In the genomic region with DNA sequence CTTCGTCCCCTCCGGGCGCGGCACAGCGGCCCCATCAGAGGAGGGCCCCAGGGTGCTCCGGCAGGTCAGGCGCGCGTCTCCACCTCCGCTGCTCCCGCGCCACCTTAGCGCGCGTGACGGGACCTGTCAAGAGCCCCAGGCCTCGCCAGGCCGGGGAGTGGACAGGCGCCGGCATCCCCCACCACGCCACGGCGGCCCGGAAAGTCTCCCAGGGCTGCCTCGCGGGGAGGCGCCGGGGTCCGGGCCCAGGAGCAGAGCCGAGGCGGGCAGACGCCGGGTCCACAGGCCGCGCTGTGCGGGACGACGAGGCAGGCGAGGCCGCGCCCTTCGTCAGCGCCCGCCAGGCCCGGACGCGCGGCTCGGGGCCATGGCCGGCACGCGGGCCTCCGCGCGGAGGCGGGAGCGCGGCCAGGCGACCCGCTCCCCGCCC, we compare ENCODE assay signal across 8 cellular contexts. TPM values are rescaled to one million over a fixed set of nuclear protein-coding genes. Genes with fewer than 3 reads are reported as not detected.
DNase-seq lines count a peak whose midpoint lies in the region; ATAC-seq and TF ChIP-seq lines count a peak whose summit lies in the region.

No MANE protein-coding gene starts in this region.

- peaks cover 5 to 57% (median 13%) of the 10 kb centered on the region in 3 donors for H3K4me1 ChIP-seq in gastroesophageal sphincter
- peaks cover 0 to 3% of the 10 kb centered on the region in 2 donors for H3K4me1 ChIP-seq in uterus

- ATAC-seq in GM18499 (IDR thresholded peaks at IDR 0.05; ENCODE audit: insufficient read depth, unreplicated experiment) = peak; percentile 8
- peak; percentile 45 for ATAC-seq in activated T-helper 17 cell treated with anti-CD3 and anti-CD28 coated beads, Interleukin-2, amount 50 U/mL, for 72 hours (replicated peaks)
- peak; percentile 56 for ATAC-seq in gastroesophageal sphincter
- peak; percentile 33 for ATAC-seq in omental fat pad (ENCODE audit: low FRiP score)

- H3K4me3 Mint-ChIP-seq in activated T-helper 17 cell treated with anti-CD3 and anti-CD28 coated beads, Interleukin-2, amount 50 U/mL, for 72 hours = peak overlapping the region; percentile 87

- no peak for TF ChIP-seq EP300 in gastroesophageal sphincter (IDR thresholded peaks at IDR 0.05)

- peaks cover 30% of the 10 kb centered on the region for H3K4me1 Mint-ChIP-seq in activated T-helper 17 cell treated with anti-CD3 and anti-CD28 coated beads, Interleukin-2, amount 50 U/mL, for 72 hours

- POLR2A ChIA-PET in HEK293T (lab: Yijun Ruan, JAX) = interaction anchor here (1.2 kb wide), 1 partner anchor 138 kb away, joined by 3 read pairs; no protein-coding TSS in a partner anchor

- TF ChIP-seq CTCF in gastroesophageal sphincter (IDR thresholded peaks at IDR 0.05) (peak in 1 of 4 experiments; percentile 12), omental fat pad (IDR thresholded peaks at IDR 0.05) (no peak), uterus (IDR thresholded peaks at IDR 0.05) (no peak)

- intact Hi-C loops in uterus (cut with DNase I; ENCODE audit: low total_unique reads) = no loop called here

- DNase-seq in HEK293T (ENCODE audit: extremely low spot score) (peak; percentile 25), NCI-H2171 (lab: John Stamatoyannopoulos, UW) (peak; percentile 29), omental fat pad (ENCODE audit: low spot score) (no peak), uterus (peak; percentile 24 to 35), NCI-H1694 treated with DMSO at 0.1 percent for 48 hours (lab: John Stamatoyannopoulos, UW) (no peak)

- H3K27me3 Mint-ChIP-seq in activated T-helper 17 cell treated with anti-CD3 and anti-CD28 coated beads, Interleukin-2, amount 50 U/mL, for 72 hours = no peaks in the 10 kb centered on the region

- H3K27ac ChIP-seq in gastroesophageal sphincter (peak overlapping the region; percentile 80 to 97 (median 92)), uterus (peak overlapping the region; percentile 94 to 95)

- CTCF ChIA-PET in HEK293T (lab: Yijun Ruan, JAX) = no interaction called here

- H3K4me3 ChIP-seq in gastroesophageal sphincter (peak overlapping the region; percentile 62 to 91), uterus (peak overlapping the region; percentile 52 to 88)

- WGBS in gastroesophageal sphincter (ENCODE audit: low coverage in 1 of 2), 2 donors = no CpG with 5 or more reads among the region's 61 CpGs

- H3K9me3 Mint-ChIP-seq in activated T-helper 17 cell treated with anti-CD3 and anti-CD28 coated beads, Interleukin-2, amount 50 U/mL, for 72 hours = no peaks in the 10 kb centered on the region

- H3K36me3 Mint-ChIP-seq in activated T-helper 17 cell treated with anti-CD3 and anti-CD28 coated beads, Interleukin-2, amount 50 U/mL, for 72 hours (ENCODE audit: low read depth) = no peaks in the 10 kb centered on the region

- no peaks in the 10 kb centered on the region for H3K27me3 ChIP-seq in gastroesophageal sphincter
- no peaks in the 10 kb centered on the region for H3K27me3 ChIP-seq in uterus

- H3K27ac Mint-ChIP-seq in activated T-helper 17 cell treated with anti-CD3 and anti-CD28 coated beads, Interleukin-2, amount 50 U/mL, for 72 hours = peak overlapping the region; percentile 87

- TF ChIP-seq POLR2A in gastroesophageal sphincter (IDR thresholded peaks at IDR 0.05) (no peak), uterus (IDR thresholded peaks at IDR 0.05) (no peak)

- H3K9me3 ChIP-seq in gastroesophageal sphincter (no peaks in the 10 kb centered on the region), uterus (no peaks in the 10 kb centered on the region)

- H3K36me3 ChIP-seq in gastroesophageal sphincter (no peaks in the 10 kb centered on the region), uterus (no peaks in the 10 kb centered on the region)

TF ChIP-seq in HEK293T, 16 proteins besides CTCF, POLR2A, EP300 and RAD21:
- TF ChIP-seq, protein P1, sequence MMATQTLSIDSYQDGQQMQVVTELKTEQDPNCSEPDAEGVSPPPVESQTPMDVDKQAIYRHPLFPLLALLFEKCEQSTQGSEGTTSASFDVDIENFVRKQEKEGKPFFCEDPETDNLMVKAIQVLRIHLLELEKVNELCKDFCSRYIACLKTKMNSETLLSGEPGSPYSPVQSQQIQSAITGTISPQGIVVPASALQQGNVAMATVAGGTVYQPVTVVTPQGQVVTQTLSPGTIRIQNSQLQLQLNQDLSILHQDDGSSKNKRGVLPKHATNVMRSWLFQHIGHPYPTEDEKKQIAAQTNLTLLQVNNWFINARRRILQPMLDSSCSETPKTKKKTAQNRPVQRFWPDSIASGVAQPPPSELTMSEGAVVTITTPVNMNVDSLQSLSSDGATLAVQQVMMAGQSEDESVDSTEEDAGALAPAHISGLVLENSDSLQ (IDR thresholded peaks at IDR 0.05) = no peak
- TF ChIP-seq FOXA1 (IDR thresholded peaks at IDR 0.05) (no peak), ELF4 (IDR thresholded peaks at IDR 0.05) (no peak), BHLHE40 (IDR thresholded peaks at IDR 0.05; ENCODE audit: borderline replicate concordance) (no peak), TARDBP (IDR thresholded peaks at IDR 0.05) (no peak), HDGF (IDR thresholded peaks at IDR 0.05; ENCODE audit: borderline replicate concordance) (no peak), ZNF384 (IDR thresholded peaks at IDR 0.05) (no peak), CTBP1 (IDR thresholded peaks at IDR 0.05; ENCODE audit: borderline replicate concordance) (no peak), ARNT (IDR thresholded peaks at IDR 0.05) (no peak), NFRKB (IDR thresholded peaks at IDR 0.05) (no peak), SP1 (IDR thresholded peaks at IDR 0.05) (no peak), FOXM1 (IDR thresholded peaks at IDR 0.05; ENCODE audit: borderline replicate concordance) (no peak), SUZ12 (IDR thresholded peaks at IDR 0.05) (no peak), L3MBTL2 (conservative IDR thresholded peaks at IDR 0.05) (no peak), LEF1 (IDR thresholded peaks at IDR 0.05; ENCODE audit: borderline replicate concordance) (no peak)
TF ChIP-seq in HEK293T: peak in this region for 0.

RNA-seq across cellular contexts. Expression of a gene that starts 0.5 kb away (rescaled TPM):
- total RNA-seq in activated T-helper 17 cell treated with anti-CD3 and anti-CD28 coated beads, Interleukin-2, amount 50 U/mL, for 72 hours = 10 to 100 TPM; 46.5 to 48.1 TPM
- total RNA-seq in gastroesophageal sphincter (10 to 100 TPM; 57.5 to 74.9 (median 68.6) TPM), omental fat pad (100 to 1,000 TPM in 2 of 4 donors, 10 to 100 TPM in 2; 64.7 to 137 (median 87.6) TPM), uterus (100 to 1,000 TPM in 1 of 4 donors, 10 to 100 TPM in 3; 81.6 to 103 (median 88.8) TPM)

Comparison
In these comparisons a context has a peak if more than half of its experiments do, and no peak if none do; other contexts are left out.
1. DNase-seq: peak in HEK293T (single experiment), NCI-H2171 (single experiment) and uterus (2 of 2); none in omental fat pad (single experiment) and NCI-H1694 treated with DMSO at 0.1 percent for 48 hours (single experiment).
2. Peak in every context shown above with its lines, with median percentiles within 50 percentile points of each other: ATAC-seq.